23 cellular contexts compared by ENCODE assay signal in the genomic region with DNA sequence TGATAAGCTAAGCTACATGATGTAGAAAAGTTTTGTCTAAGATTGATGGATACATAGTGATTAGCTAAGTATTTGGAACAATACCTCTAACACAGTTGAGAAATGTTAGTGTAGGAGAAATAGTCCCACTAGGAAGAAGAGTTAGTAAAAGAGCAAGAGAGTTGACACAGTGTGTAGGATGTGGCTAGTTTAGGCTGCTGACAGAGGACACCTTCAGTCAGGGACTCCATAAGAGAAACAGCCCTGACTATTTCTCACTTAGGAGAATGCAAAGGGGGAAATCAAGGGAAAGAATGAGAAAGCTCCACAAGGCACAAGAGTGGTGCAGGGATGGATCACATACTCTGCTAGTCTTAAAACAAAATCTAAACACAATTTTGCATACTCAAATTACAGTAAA.
"Had no signal": no experiment of that assay in that cellular context is flagged by ENCODE, and none has a peak within 500 bp of the region (broad histone marks: within the 10 kb centered on the region; RNA-seq: fewer than 3 reads in every experiment).

No MANE protein-coding gene starts in this region.

- H3K27ac ChIP-seq: tibial artery had no signal

- H3K27ac Mint-ChIP-seq: activated CD4-positive, alpha-beta memory T cell treated with anti-CD3 and anti-CD28 coated beads for 36 hours; activated naive CD4-positive, alpha-beta T cell treated with anti-CD3 and anti-CD28 coated beads, Interleukin-2, amount 10 ng/mL, durations not matched to agents 7 days and 5 days; activated T-cell treated with anti-CD3 and anti-CD28 coated beads, Interleukin-2, amount 50 U/mL, for 72 hours; brain; nephron progenitor cell; stimulated activated effector memory CD8-positive, alpha-beta T cell treated with anti-CD3 and anti-CD28 coated beads, Interleukin-12 subunit alpha, Interleukin-12 subunit beta, amount 100 ng/mL, for 72 hours; stimulated activated naive CD8-positive, alpha-beta T cell treated with anti-CD3 and anti-CD28 coated beads, Interleukin-15, amount 100 ng/mL, for 72 hours had no signal

- H3K27me3 Mint-ChIP-seq: activated CD4-positive, alpha-beta memory T cell treated with anti-CD3 and anti-CD28 coated beads for 36 hours; activated naive CD4-positive, alpha-beta T cell treated with anti-CD3 and anti-CD28 coated beads, Interleukin-2, amount 10 ng/mL, durations not matched to agents 7 days and 5 days; stimulated activated naive CD8-positive, alpha-beta T cell treated with anti-CD3 and anti-CD28 coated beads, Interleukin-15, amount 100 ng/mL, for 72 hours had no signal

- H3K27me3 ChIP-seq: tibial artery had no signal

- H3K4me3 ChIP-seq: mucosa of descending colon, tibial artery had no signal

- H3K4me1 ChIP-seq: tibial artery had no signal

- H3K4me3 Mint-ChIP-seq: activated CD4-positive, alpha-beta memory T cell treated with anti-CD3 and anti-CD28 coated beads for 36 hours; activated naive CD4-positive, alpha-beta T cell treated with anti-CD3 and anti-CD28 coated beads, Interleukin-2, amount 10 ng/mL, durations not matched to agents 7 days and 5 days; activated T-cell treated with anti-CD3 and anti-CD28 coated beads, Interleukin-2, amount 50 U/mL, for 72 hours; brain; nephron progenitor cell; stimulated activated effector memory CD8-positive, alpha-beta T cell treated with anti-CD3 and anti-CD28 coated beads, Interleukin-12 subunit alpha, Interleukin-12 subunit beta, amount 100 ng/mL, for 72 hours; stimulated activated naive CD8-positive, alpha-beta T cell treated with anti-CD3 and anti-CD28 coated beads, Interleukin-15, amount 100 ng/mL, for 72 hours had no signal

- H3K4me1 Mint-ChIP-seq: activated naive CD4-positive, alpha-beta T cell treated with anti-CD3 and anti-CD28 coated beads, Interleukin-2, amount 10 ng/mL, durations not matched to agents 7 days and 5 days; brain; nephron progenitor cell; stimulated activated effector memory CD8-positive, alpha-beta T cell treated with anti-CD3 and anti-CD28 coated beads, Interleukin-12 subunit alpha, Interleukin-12 subunit beta, amount 100 ng/mL, for 72 hours; stimulated activated naive CD8-positive, alpha-beta T cell treated with anti-CD3 and anti-CD28 coated beads, Interleukin-15, amount 100 ng/mL, for 72 hours had no signal

- FAIRE-seq: frontal cortex, small intestine had no signal

- H3K36me3 Mint-ChIP-seq: activated CD4-positive, alpha-beta memory T cell treated with anti-CD3 and anti-CD28 coated beads for 36 hours; activated naive CD4-positive, alpha-beta T cell treated with anti-CD3 and anti-CD28 coated beads, Interleukin-2, amount 10 ng/mL, durations not matched to agents 7 days and 5 days; brain; stimulated activated effector memory CD8-positive, alpha-beta T cell treated with anti-CD3 and anti-CD28 coated beads, Interleukin-12 subunit alpha, Interleukin-12 subunit beta, amount 100 ng/mL, for 72 hours had no signal

- H3K36me3 ChIP-seq: tibial artery had no signal

- H3K9me3 ChIP-seq: tibial artery had no signal

- DNase-seq: activated CD4-positive, alpha-beta memory T cell treated with anti-CD3 and anti-CD28 coated beads for 36 hours; activated CD4-positive, alpha-beta T cell treated with anti-CD3 and anti-CD28 coated beads for 48 hours; activated effector memory CD4-positive, alpha-beta T cell treated with anti-CD3 and anti-CD28 coated beads, Interleukin-2, amount 50 U/mL, for 16 hours; activated naive CD4-positive, alpha-beta T cell treated with anti-CD3 and anti-CD28 coated beads, Interleukin-2, amount 10 ng/mL, durations not matched to agents 7 days and 5 days; activated T-cell treated with anti-CD3 and anti-CD28 coated beads, Interleukin-2, amount 50 U/mL, for 72 hours; anterior cingulate cortex; caudate nucleus; dermis blood vessel endothelial cell; effector CD8-positive, alpha-beta T cell; hippocampal formation; left cardiac atrium; mesenchymal stem cell; mucosa of descending colon; nephron progenitor cell; occipital lobe; stimulated activated CD4-positive, alpha-beta T cell treated with anti-CD3 and anti-CD28 coated beads, Interleukin-2, amount 100 ng/mL, for 24 hours; stimulated activated naive CD8-positive, alpha-beta T cell treated with anti-CD3 and anti-CD28 coated beads, Interleukin-15, amount 100 ng/mL, for 72 hours; tibial artery had no signal

- ATAC-seq: activated T-cell treated with anti-CD3 and anti-CD28 coated beads, Interleukin-2, amount 50 U/mL, for 72 hours; left cardiac atrium; mucosa of descending colon; sciatic nerve; stimulated activated effector memory CD8-positive, alpha-beta T cell treated with anti-CD3 and anti-CD28 coated beads, Interleukin-12 subunit alpha, Interleukin-12 subunit beta, amount 100 ng/mL, for 72 hours; stimulated activated naive CD8-positive, alpha-beta T cell treated with anti-CD3 and anti-CD28 coated beads, Interleukin-15, amount 100 ng/mL, for 72 hours had no signal
